ENCODE assay signal across 12 cellular contexts in the genomic region with DNA sequence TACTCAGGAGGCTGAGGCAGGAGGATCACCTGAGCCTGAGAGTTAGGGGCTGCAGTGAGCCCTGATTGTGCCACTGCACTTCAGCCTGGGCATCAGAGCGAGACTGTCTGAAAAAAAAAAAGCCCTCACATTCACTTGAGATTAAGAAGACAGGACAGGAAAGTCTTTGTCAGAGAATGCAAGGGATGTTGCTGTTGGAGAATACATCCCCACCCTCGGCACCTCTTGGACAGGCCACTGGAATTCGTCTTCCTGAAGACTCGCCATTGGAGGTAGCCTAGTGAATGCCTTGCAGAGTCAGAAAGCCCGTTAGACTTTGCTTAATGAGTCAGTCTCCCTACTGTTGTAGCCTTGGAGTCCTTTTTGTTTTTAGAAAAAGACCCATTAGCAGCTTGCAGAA.
"Had no signal": no experiment of that assay in that cellular context is flagged by ENCODE, and none has a peak within 500 bp of the region (broad histone marks: within the 10 kb centered on the region; RNA-seq: fewer than 3 reads in every experiment).

No MANE protein-coding gene starts in this region.

- H3K27ac ChIP-seq: colonic mucosa, pancreas, SK-N-MC, skin epidermis had no signal

- H3K27me3 ChIP-seq: colonic mucosa, esophagus squamous epithelium, pancreas had no signal

- DNase-seq: activated naive CD4-positive, alpha-beta T cell treated with anti-CD3 and anti-CD28 coated beads, Interleukin-2, amount 10 ng/mL, durations not matched to agents 7 days and 5 days; colonic mucosa; esophagus squamous epithelium; immature natural killer cell; naive thymus-derived CD4-positive, alpha-beta T cell; retina; stimulated activated CD4-positive, alpha-beta T cell treated with anti-CD3 and anti-CD28 coated beads, Interleukin-15, amount 100 ng/mL, for 24 hours; stimulated activated CD4-positive, alpha-beta T cell treated with anti-CD3 and anti-CD28 coated beads, Interleukin-4, amount 100 ng/mL, for 24 hours; T-helper 9 cell had no signal

- H3K4me3 ChIP-seq: colonic mucosa, esophagus squamous epithelium, pancreas, SK-N-MC, skin epidermis had no signal

- H3K4me1 ChIP-seq: colonic mucosa, pancreas had no signal

- FAIRE-seq: pancreas had no signal

- ATAC-seq: naive thymus-derived CD4-positive, alpha-beta T cell had no signal

- H3K36me3 ChIP-seq: colonic mucosa, pancreas had no signal

- H3K9me3 ChIP-seq: colonic mucosa, esophagus squamous epithelium, pancreas had no signal
